9 cellular contexts compared by ENCODE assay signal in genomic region chr5:95631265-95631957, GRCh38. TPM values are rescaled to one million over a fixed set of nuclear protein-coding genes. Genes with fewer than 3 reads are reported as not detected.
DNase-seq lines count a peak whose midpoint lies in the region; ATAC-seq and TF ChIP-seq lines count a peak whose summit lies in the region.
"Had no signal": no experiment of that assay in that cellular context is flagged by ENCODE, and none has a peak within 500 bp of the region (broad histone marks: within the 10 kb centered on the region; RNA-seq: fewer than 3 reads in every experiment).

No MANE protein-coding gene starts in this region.

- no peaks in the 10 kb centered on the region for H4K20me1 ChIP-seq in fibroblast of lung (ENCODE audit: control insufficient read depth, extremely low read depth, insufficient read depth, low read length)

- TF ChIP-seq CTCF in AG10803 (conservative IDR thresholded peaks at IDR 0.05; ENCODE audit: low read length) (no peak), fibroblast of lung (conservative IDR thresholded peaks at IDR 0.05 in 1 of 2, IDR thresholded peaks at IDR 0.05 in 1 of 2; ENCODE audit: low read depth in 1 of 2, low read length in 2 of 2) (no peak), lower leg skin (IDR thresholded peaks at IDR 0.05) (no peak)

- H3K4me1 ChIP-seq in fibroblast of lung (ENCODE audit: control insufficient read depth, extremely low read depth, insufficient read depth, low read length), result peaks cover 11% of the 10 kb centered on the region

- H3K27ac Mint-ChIP-seq in T-helper 2 cell treated with Interferon-gamma antibody and Interleukin-4, amounts not matched to agents 5 μg/mL and 100 μg/mL, for 36 hours, result no peak overlapping the region

- H3K27ac ChIP-seq in fibroblast of lung (ENCODE audit: insufficient read depth, low read length), result no peak overlapping the region
- H3K27ac ChIP-seq: KMS-11 had no signal

- H2AFZ ChIP-seq in fibroblast of lung (ENCODE audit: low read length), result no peak overlapping the region

- peaks cover 9% of the 10 kb centered on the region for H3K27me3 Mint-ChIP-seq in T-helper 2 cell treated with Interferon-gamma antibody and Interleukin-4, amounts not matched to agents 5 μg/mL and 100 μg/mL, for 36 hours (ENCODE audit: low read depth)

- ATAC-seq in GM19452 (IDR thresholded peaks at IDR 0.05; ENCODE audit: unreplicated experiment), result peak; percentile 15

- H3K36me3 Mint-ChIP-seq in T-helper 2 cell treated with Interferon-gamma antibody and Interleukin-4, amounts not matched to agents 5 μg/mL and 100 μg/mL, for 36 hours (ENCODE audit: low read depth), result peaks cover 6% of the 10 kb centered on the region

- H3K4me3 ChIP-seq in AG10803 (ENCODE audit: low read length) (no peak overlapping the region), fibroblast of lung (replicated peaks in 1 of 4; ENCODE audit: control extremely low read depth in 1 of 4, insufficient read depth in 1 of 4, low read depth in 3 of 4, low read length in 4 of 4) (no peak overlapping the region), lower leg skin (ENCODE audit: low read depth, poor library complexity, severe bottlenecking) (no peak overlapping the region)

- no peak overlapping the region for H3K9ac ChIP-seq in fibroblast of lung (ENCODE audit: insufficient read depth, low read length)
- H3K9ac ChIP-seq: KMS-11 had no signal

- DNase-seq in AG10803 (ENCODE audit: low read depth) (peak; percentile 79), RKO (ENCODE audit: low spot score) (peak; percentile 44), fibroblast of lung (ENCODE audit: low read depth in 2 of 2) (peak; percentile 81 to 90), lower leg skin (ENCODE audit: low spot score in 2 of 2) (no peak), NCI-H510A (lab: John Stamatoyannopoulos, UW) (no peak), NCI-H446 treated with DMSO at 0.1 percent for 48 hours (lab: John Stamatoyannopoulos, UW) (no peak)
- DNase-seq in T-helper 2 cell treated with Interferon-gamma antibody and Interleukin-4, amounts not matched to agents 5 μg/mL and 100 μg/mL, for 36 hours (ENCODE audit: low spot score), result no peak

- peaks cover 16% of the 10 kb centered on the region for H3K9me3 Mint-ChIP-seq in T-helper 2 cell treated with Interferon-gamma antibody and Interleukin-4, amounts not matched to agents 5 μg/mL and 100 μg/mL, for 36 hours

- no peaks in the 10 kb centered on the region for H3K27me3 ChIP-seq in fibroblast of lung (ENCODE audit: control insufficient read depth, insufficient read depth, low read length)

- no peak overlapping the region for H3K4me3 Mint-ChIP-seq in T-helper 2 cell treated with Interferon-gamma antibody and Interleukin-4, amounts not matched to agents 5 μg/mL and 100 μg/mL, for 36 hours

- intact Hi-C loops in lower leg skin (cut with DNase I; ENCODE audit: low total_unique reads), result no loop called here

- 59 to 61% methylated on average over 2 of the region's 2 CpGs for WGBS in lower leg skin, 2 donors

- H3K9me3 ChIP-seq in fibroblast of lung (ENCODE audit: control insufficient read depth, insufficient read depth, low read depth, low read length), result no peaks in the 10 kb centered on the region

- H3K79me2 ChIP-seq in fibroblast of lung (ENCODE audit: control insufficient read depth, insufficient read depth, low read length), result no peaks in the 10 kb centered on the region

- H3K4me1 Mint-ChIP-seq in T-helper 2 cell treated with Interferon-gamma antibody and Interleukin-4, amounts not matched to agents 5 μg/mL and 100 μg/mL, for 36 hours (ENCODE audit: low read depth), result peaks cover 12% of the 10 kb centered on the region

- no peak for TF ChIP-seq POLR2A in lower leg skin (IDR thresholded peaks at IDR 0.05)

- H3K4me2 ChIP-seq in fibroblast of lung (ENCODE audit: extremely low read depth, insufficient read depth, low read length), result no peak overlapping the region
- H3K4me2 ChIP-seq: KMS-11 had no signal

- H3K36me3 ChIP-seq in fibroblast of lung (ENCODE audit: control insufficient read depth, insufficient read depth, low read length), result no peaks in the 10 kb centered on the region

RNA-seq across cellular contexts. Expression of gene GPR150, which starts 11.5 kb away (rescaled TPM):
- total RNA-seq in fibroblast of lung (under 0.01 and 0.33 TPM in 2 replicates), lower leg skin (1 to 10 TPM in 1 of 4 donors, under 1 TPM in 3; 0.25 to 1.6 (median 0.56) TPM)
- polyA plus RNA-seq in fibroblast of lung, result 0.23 and 0.43 TPM in 2 replicates
- 0.40 and 0.69 TPM in 2 replicates for polyA plus RNA-seq in fibroblast of lung (2012)
- polyA minus RNA-seq in fibroblast of lung (ENCODE audit: low replicate concordance), result 0.70 TPM in 1 of 2 replicates, not detected in the other

RNA-seq across cellular contexts. Expression of gene RFESD, which starts 15.2 kb away (rescaled TPM):
- total RNA-seq in fibroblast of lung, result 3.1 and 4.8 TPM in 2 replicates
- 2.7 TPM in 2 replicates for polyA plus RNA-seq in fibroblast of lung
- polyA plus RNA-seq in fibroblast of lung (2012), result 2.0 and 2.7 TPM in 2 replicates
- not detected in 2 replicates for polyA minus RNA-seq in fibroblast of lung (ENCODE audit: low replicate concordance)
- total RNA-seq in lower leg skin, result 1 to 10 TPM; 2.4 to 9.8 (median 6.2) TPM

RNA-seq across cellular contexts. Expression of gene SPATA9, which starts 51.4 kb away (rescaled TPM):
- total RNA-seq in fibroblast of lung, result 0.51 and 0.66 TPM in 2 replicates
- 0.75 and 1.7 TPM in 2 replicates for polyA plus RNA-seq in fibroblast of lung
- 1.1 and 2.6 TPM in 2 replicates for polyA plus RNA-seq in fibroblast of lung (2012)
- polyA minus RNA-seq in fibroblast of lung (ENCODE audit: low replicate concordance), result not detected in 2 replicates
- under 1 TPM in 1 of 4 donors, not detected in 3; 0.99 TPM for total RNA-seq in lower leg skin

Comparison
In these comparisons a context has a peak if more than half of its experiments do, and no peak if none do; other contexts are left out.
1. DNase-seq: peak in AG10803 (single experiment), RKO (single experiment) and fibroblast of lung (2 of 2); none in lower leg skin (0 of 2), NCI-H510A (single experiment), T-helper 2 cell treated with Interferon-gamma antibody and Interleukin-4, amounts not matched to agents 5 μg/mL and 100 μg/mL, for 36 hours (single experiment) and NCI-H446 treated with DMSO at 0.1 percent for 48 hours (single experiment).